Comparison of ENCODE assay signal across 21 cellular contexts in genomic region chr1:156527584-156527983, GRCh38. TPM values are rescaled to one million over a fixed set of nuclear protein-coding genes. Genes with fewer than 3 reads are reported as not detected.
A peak's percentile ranks its signal among the peaks of the same experiment; 100 is the strongest.
DNase-seq lines count a peak whose midpoint lies in the region; ATAC-seq, FAIRE-seq and TF ChIP-seq lines count a peak whose summit lies in the region.
"Had no signal": no experiment of that assay in that cellular context is flagged by ENCODE, and none has a peak within 500 bp of the region (broad histone marks: within the 10 kb centered on the region; RNA-seq: fewer than 3 reads in every experiment).

No MANE protein-coding gene starts in this region.

- no peak overlapping the region for H4K8ac ChIP-seq in H9 (replicated peaks; ENCODE audit: insufficient read length, low read depth, low read length)

- no peak overlapping the region for H3K23ac ChIP-seq in H9 (ENCODE audit: insufficient read length, low read depth, low read length)

- no peak overlapping the region for H2AK5ac ChIP-seq in H9 (ENCODE audit: insufficient read length, low read length)

- intact Hi-C loops in upper lobe of right lung (cut with DNase I), result no loop called here

- peak overlapping the region in 9 of 11 experiments; percentile 9 to 40 (median 35); a peak in 12 of 22 replicates for H3K27ac ChIP-seq in BLaER1 treated with 17β-estradiol and CSF1 and Interleukin-3, amounts not matched to agents 10 nM and 100 nM
- H3K27ac ChIP-seq in RWPE1, result peak overlapping the region; percentile 25
- H3K27ac ChIP-seq in upper lobe of right lung, result no peak overlapping the region
- H3K27ac ChIP-seq in H9 (ENCODE audit: insufficient read length, low read depth, low read length), result no peak overlapping the region
- H3K27ac ChIP-seq: HL-60 had no signal

- no peak overlapping the region for H2AFZ ChIP-seq in H9 (ENCODE audit: low read length)

- no peak overlapping the region for H2BK5ac ChIP-seq in H9 (ENCODE audit: insufficient read length, low read length)

- H3K14ac ChIP-seq in H9 (ENCODE audit: insufficient read depth, low read length), result no peak overlapping the region

- no CpG with 5 or more reads among the region's 2 CpGs for WGBS in H9 (ENCODE audit: extremely low coverage, insufficient read length, low lambda C conversion rate)

- H3K4me1 ChIP-seq in BLaER1 treated with 17β-estradiol and CSF1 and Interleukin-3, amounts not matched to agents 10 nM and 100 nM, result peaks cover 51 to 70% (median 64%) of the 10 kb centered on the region in 10 experiments
- H3K4me1 ChIP-seq in upper lobe of right lung (no peaks in the 10 kb centered on the region), H9 (ENCODE audit: insufficient read depth, low read length) (peaks cover 8% of the 10 kb centered on the region; the same call in 1 of the 2 replicates)

- no peak overlapping the region for H2BK120ac ChIP-seq in H9 (ENCODE audit: low read depth, low read length, poor library complexity, severe bottlenecking)

- no peaks in the 10 kb centered on the region for H3K79me2 ChIP-seq in H9 (ENCODE audit: insufficient read depth, low read length)

- peaks cover 4 to 70% (median 63%) of the 10 kb centered on the region in 11 experiments; a peak in 20 of 22 replicates for H3K36me3 ChIP-seq in BLaER1 treated with 17β-estradiol and CSF1 and Interleukin-3, amounts not matched to agents 10 nM and 100 nM
- no peaks in the 10 kb centered on the region for H3K36me3 ChIP-seq in upper lobe of right lung

- H3K4ac ChIP-seq in H9 (ENCODE audit: low read depth, low read length), result no peak overlapping the region

- no peak for ATAC-seq in upper lobe of right lung

- peaks cover 24 to 62% (median 53%) of the 10 kb centered on the region in 3 experiments; a peak in 6 of 7 replicates for H3K36me3 Mint-ChIP-seq in H9 (ENCODE audit: insufficient read depth in 1 of 3, low read depth in 3 of 3)

- H2BK20ac ChIP-seq in H9 (ENCODE audit: low read depth, low read length, poor library complexity, severe bottlenecking), result no peak overlapping the region

- POLR2A ChIA-PET in RWPE1 (lab: Yijun Ruan, JAX; ENCODE audit: low non-redundant PET), result no interaction called here

- CTCF ChIA-PET in RWPE1 (lab: Yijun Ruan, JAX), result interaction anchor here (0.6 kb wide), 1 partner anchor 12 kb away, joined by 3 read pairs; no protein-coding TSS in a partner anchor

- peak overlapping the region in 10 of 11 experiments; percentile 3 to 97 (median 71); a peak in 16 of 22 replicates for H3K4me2 ChIP-seq in BLaER1 treated with 17β-estradiol and CSF1 and Interleukin-3, amounts not matched to agents 10 nM and 100 nM
- H3K4me2 ChIP-seq in H9 (ENCODE audit: insufficient read depth, insufficient read length, low read length), result no peak overlapping the region

- no peak overlapping the region for H2BK15ac ChIP-seq in H9 (ENCODE audit: low read depth, low read length)

- no peaks in the 10 kb centered on the region for H3K9me3 Mint-ChIP-seq in H9

- no peaks in the 10 kb centered on the region for H3K23me2 ChIP-seq in H9 (ENCODE audit: insufficient read length, low read depth, low read length, poor library complexity, severe bottlenecking)

- no peaks in the 10 kb centered on the region for H3K9me3 ChIP-seq in BLaER1 treated with 17β-estradiol and CSF1 and Interleukin-3, amounts not matched to agents 10 nM and 100 nM (replicated peaks in 1 of 11)
- no peaks in the 10 kb centered on the region for H3K9me3 ChIP-seq in upper lobe of right lung
- H3K9me3 ChIP-seq in H9 (ENCODE audit: control insufficient read depth, low read depth, low read length), result no peaks in the 10 kb centered on the region

- H3K27me3 Mint-ChIP-seq in H9 (ENCODE audit: low read depth), result no peaks in the 10 kb centered on the region
- H3K27me3 Mint-ChIP-seq: B cell had no signal

- no peak overlapping the region for H4K91ac ChIP-seq in H9 (ENCODE audit: insufficient read length, low read depth, low read length)

- no peaks in the 10 kb centered on the region for H3K27me3 ChIP-seq in BLaER1 treated with 17β-estradiol and CSF1 and Interleukin-3, amounts not matched to agents 10 nM and 100 nM
- no peaks in the 10 kb centered on the region for H3K27me3 ChIP-seq in upper lobe of right lung
- no peaks in the 10 kb centered on the region for H3K27me3 ChIP-seq in H9 (ENCODE audit: insufficient read depth, low read length)

- TF ChIP-seq CTCF in D721Med (IDR thresholded peaks at IDR 0.05; ENCODE audit: insufficient read depth, missing control alignments) (no peak), RWPE1 (conservative IDR thresholded peaks at IDR 0.05; ENCODE audit: low read depth) (no peak), upper lobe of right lung (IDR thresholded peaks at IDR 0.05) (no peak), H9 (conservative IDR thresholded peaks at IDR 0.05) (no peak)

- no peaks in the 10 kb centered on the region; a peak in 1 of 22 replicates for H4K20me1 ChIP-seq in BLaER1 treated with 17β-estradiol and CSF1 and Interleukin-3, amounts not matched to agents 10 nM and 100 nM
- no peaks in the 10 kb centered on the region for H4K20me1 ChIP-seq in H9 (ENCODE audit: control insufficient read depth, insufficient read depth, insufficient read length)

- H3T11ph ChIP-seq in H9 (ENCODE audit: low read length), result no peak overlapping the region

- no peak overlapping the region for H3K27ac Mint-ChIP-seq in H9
- H3K27ac Mint-ChIP-seq: B cell had no signal

- no peaks in the 10 kb centered on the region for H3K79me1 ChIP-seq in H9 (ENCODE audit: insufficient read depth, low read depth, low read length, poor library complexity, severe bottlenecking)

- no peak overlapping the region for H3K18ac ChIP-seq in H9 (ENCODE audit: insufficient read length, low read depth, low read length)

- H3K9ac ChIP-seq in BLaER1 treated with 17β-estradiol and CSF1 and Interleukin-3, amounts not matched to agents 10 nM and 100 nM, result peak overlapping the region in 2 of 11 experiments; percentile 3 to 43; a peak in 1 of 22 replicates
- no peak overlapping the region for H3K9ac ChIP-seq in H9 (ENCODE audit: extremely low read depth, insufficient read length, low read length)

- no peak overlapping the region for H3K4me3 ChIP-seq in BLaER1 treated with 17β-estradiol and CSF1 and Interleukin-3, amounts not matched to agents 10 nM and 100 nM
- no peak overlapping the region for H3K4me3 ChIP-seq in upper lobe of right lung

- H3K4me3 Mint-ChIP-seq in H9, result no peak overlapping the region
- H3K4me3 Mint-ChIP-seq: B cell had no signal

- peak; percentile 96 for FAIRE-seq in D721Med (lab: Jason Lieb, UNC)
- FAIRE-seq: G401.6, H54 had no signal

- no peak overlapping the region for H2BK12ac ChIP-seq in H9 (ENCODE audit: insufficient read length, low read depth, low read length)

- DNase-seq in D721Med (ENCODE audit: insufficient read length, low spot score) (peak; percentile 81), RWPE1 (ENCODE audit: low spot score) (no peak), upper lobe of right lung (peak; percentile 19), SIG-M5 (lab: John Stamatoyannopoulos, UW) (no peak), H9 (no peak), DMS 273 (lab: John Stamatoyannopoulos, UW; ENCODE audit: unreplicated experiment) (no peak)
- DNase-seq: NCI-H1092 treated with DMSO at 0.1 percent for 48 hours, NCI-H1436, NCI-H187, NCI-H2081 treated with DMSO at 0.1 percent for 48 hours, NCI-H2171 treated with DMSO at 0.1 percent for 48 hours, NCI-H345, NCI-H510A treated with DMSO at 0.1 percent for 48 hours, NCI-H774, RPMI8226, SHP77 had no signal

- H3K4me1 Mint-ChIP-seq in H9, result peaks cover 17% of the 10 kb centered on the region in 2 experiments

- no peak overlapping the region for H4K5ac ChIP-seq in H9 (ENCODE audit: insufficient read length, low read depth, low read length)

- no peak overlapping the region for H3K56ac ChIP-seq in H9 (ENCODE audit: insufficient read length, low read depth, low read length)

RNA-seq across cellular contexts. Expression of gene MEF2D, which starts 27.0 kb away (rescaled TPM):
- total RNA-seq in upper lobe of right lung, result 60.8 TPM
- 18.7 and 20.8 TPM in 2 replicates for total RNA-seq in H9 (2021)

RNA-seq across cellular contexts. Expression of gene IQGAP3, which starts 44.8 kb away (rescaled TPM):
- total RNA-seq in upper lobe of right lung (1.3 TPM), H9 (2021) (24.5 and 24.7 TPM in 2 replicates)

RNA-seq across cellular contexts. Expression of gene TTC24, which starts 51.9 kb away (rescaled TPM):
- total RNA-seq in upper lobe of right lung, result not detected
- 0.26 TPM in 1 of 2 replicates, not detected in the other for total RNA-seq in H9 (2021)

Comparison
In these comparisons a context has a peak if more than half of its experiments do, and no peak if none do; other contexts are left out.
1. H3K27ac ChIP-seq: peak in BLaER1 treated with 17β-estradiol and CSF1 and Interleukin-3, amounts not matched to agents 10 nM and 100 nM (9 of 11) and RWPE1 (single experiment); none in upper lobe of right lung (single experiment) and H9 (single experiment).
2. DNase-seq: peak in D721Med (single experiment) and upper lobe of right lung (single experiment); none in RWPE1 (single experiment), SIG-M5 (single experiment), H9 (single experiment) and DMS 273 (single experiment).
3. RNA of gene IQGAP3, which starts 44.8 kb away (total RNA-seq): 24.5 to 24.7 TPM in H9; 1.3 TPM in upper lobe of right lung (single experiment); every median in the first group is over 10 times any median in the second.